ENCODE assay signal across 12 cellular contexts in genomic region chr5:33824516-33825195, GRCh38.
DNase-seq lines count a peak whose midpoint lies in the region; ATAC-seq and TF ChIP-seq lines count a peak whose summit lies in the region.
"Had no signal": no experiment of that assay in that cellular context is flagged by ENCODE, and none has a peak within 500 bp of the region (broad histone marks: within the 10 kb centered on the region; RNA-seq: fewer than 3 reads in every experiment).

No MANE protein-coding gene starts in this region.

- no peak overlapping the region for H3K27ac Mint-ChIP-seq in activated T-helper 17 cell treated with anti-CD3 and anti-CD28 coated beads, Interleukin-2, amount 50 U/mL, for 72 hours
- H3K27ac Mint-ChIP-seq in activated CD4-positive, alpha-beta memory T cell treated with anti-CD3 and anti-CD28 coated beads for 36 hours: no peak overlapping the region
- H3K27ac Mint-ChIP-seq: CD8-positive, alpha-beta T cell had no signal

- H3K9me3 Mint-ChIP-seq in activated T-helper 17 cell treated with anti-CD3 and anti-CD28 coated beads, Interleukin-2, amount 50 U/mL, for 72 hours: no peaks in the 10 kb centered on the region
- H3K9me3 Mint-ChIP-seq in activated CD4-positive, alpha-beta memory T cell treated with anti-CD3 and anti-CD28 coated beads for 36 hours: no peaks in the 10 kb centered on the region
- H3K9me3 Mint-ChIP-seq: CD8-positive, alpha-beta T cell had no signal

- no peaks in the 10 kb centered on the region for H3K36me3 Mint-ChIP-seq in activated T-helper 17 cell treated with anti-CD3 and anti-CD28 coated beads, Interleukin-2, amount 50 U/mL, for 72 hours (ENCODE audit: low read depth)
- no peaks in the 10 kb centered on the region for H3K36me3 Mint-ChIP-seq in activated CD4-positive, alpha-beta memory T cell treated with anti-CD3 and anti-CD28 coated beads for 36 hours
- H3K36me3 Mint-ChIP-seq: CD8-positive, alpha-beta T cell had no signal

- intact Hi-C loops in activated CD4-positive, alpha-beta memory T cell treated with anti-CD3 and anti-CD28 coated beads for 36 hours (cut with micrococcal nuclease): no loop called here

- peak; percentile 89 for ATAC-seq in GM21390 (IDR thresholded peaks at IDR 0.05; ENCODE audit: unreplicated experiment)
- peak; percentile 69 for ATAC-seq in HG03571 (IDR thresholded peaks at IDR 0.05; ENCODE audit: unreplicated experiment)
- ATAC-seq in activated T-helper 17 cell treated with anti-CD3 and anti-CD28 coated beads, Interleukin-2, amount 50 U/mL, for 72 hours (replicated peaks): no peak
- ATAC-seq: CD8-positive, alpha-beta T cell; foreskin keratinocyte; Panc1; stimulated activated naive CD8-positive, alpha-beta T cell treated with anti-CD3 and anti-CD28 coated beads, Interleukin-15, Interleukin-2, amounts not matched to agents 100 U/mL and 50 U/mL, for 24 hours had no signal

- DNase-seq in AG10803 (ENCODE audit: low read depth): peak; percentile 98
- peak; percentile 81 for DNase-seq in fibroblast of villous mesenchyme (ENCODE audit: low read depth)
- DNase-seq in HK-2 (ENCODE audit: unreplicated experiment): no peak
- DNase-seq in activated CD4-positive, alpha-beta memory T cell treated with anti-CD3 and anti-CD28 coated beads for 36 hours: no peak
- no peak for DNase-seq in activated T-cell treated with anti-CD3 and anti-CD28 coated beads, Interleukin-2, amount 50 U/mL, for 48 hours
- DNase-seq: CD8-positive, alpha-beta T cell; foreskin keratinocyte; stimulated activated naive CD8-positive, alpha-beta T cell treated with anti-CD3 and anti-CD28 coated beads, Interleukin-15, Interleukin-2, amounts not matched to agents 100 U/mL and 50 U/mL, for 24 hours had no signal

- H3K27me3 Mint-ChIP-seq in activated T-helper 17 cell treated with anti-CD3 and anti-CD28 coated beads, Interleukin-2, amount 50 U/mL, for 72 hours: peaks cover 17% of the 10 kb centered on the region
- H3K27me3 Mint-ChIP-seq in activated CD4-positive, alpha-beta memory T cell treated with anti-CD3 and anti-CD28 coated beads for 36 hours: peaks cover 2% of the 10 kb centered on the region

- H3K4me3 ChIP-seq in AG10803 (ENCODE audit: low read length) (no peak overlapping the region), fibroblast of villous mesenchyme (ENCODE audit: low read depth, low read length) (no peak overlapping the region)

- H3K4me1 Mint-ChIP-seq in activated T-helper 17 cell treated with anti-CD3 and anti-CD28 coated beads, Interleukin-2, amount 50 U/mL, for 72 hours: no peaks in the 10 kb centered on the region
- H3K4me1 Mint-ChIP-seq in activated CD4-positive, alpha-beta memory T cell treated with anti-CD3 and anti-CD28 coated beads for 36 hours (ENCODE audit: low read depth): no peaks in the 10 kb centered on the region

- no peak for TF ChIP-seq CTCF in AG10803 (conservative IDR thresholded peaks at IDR 0.05; ENCODE audit: low read length)
- TF ChIP-seq CTCF in fibroblast of villous mesenchyme (IDR thresholded peaks at IDR 0.05; ENCODE audit: insufficient read depth, low read depth, low read length): no peak

- CTCF ChIA-PET in activated CD4-positive, alpha-beta memory T cell treated with anti-CD3 and anti-CD28 coated beads for 36 hours (lab: Charles Lee): no interaction called here

- H3K4me3 Mint-ChIP-seq in activated T-helper 17 cell treated with anti-CD3 and anti-CD28 coated beads, Interleukin-2, amount 50 U/mL, for 72 hours: no peak overlapping the region
- H3K4me3 Mint-ChIP-seq in activated CD4-positive, alpha-beta memory T cell treated with anti-CD3 and anti-CD28 coated beads for 36 hours: no peak overlapping the region
- H3K4me3 Mint-ChIP-seq: CD8-positive, alpha-beta T cell had no signal

- POLR2A ChIA-PET in activated CD4-positive, alpha-beta memory T cell treated with anti-CD3 and anti-CD28 coated beads for 36 hours (lab: Charles Lee): no interaction called here

Comparison
In these comparisons a context has a peak if more than half of its experiments do, and no peak if none do; other contexts are left out.
1. DNase-seq: peak in AG10803 (single experiment) and fibroblast of villous mesenchyme (single experiment); none in HK-2 (single experiment), activated CD4-positive, alpha-beta memory T cell treated with anti-CD3 and anti-CD28 coated beads for 36 hours (single experiment) and activated T-cell treated with anti-CD3 and anti-CD28 coated beads, Interleukin-2, amount 50 U/mL, for 48 hours (0 of 2).